Comparison of ENCODE assay signal across 8 cellular contexts in genomic region chr1:66242646-66243547, GRCh38.
DNase-seq lines count a peak whose midpoint lies in the region; ATAC-seq and TF ChIP-seq lines count a peak whose summit lies in the region.

No MANE protein-coding gene starts in this region.

- no peak for TF ChIP-seq EP300 in upper lobe of left lung (IDR thresholded peaks at IDR 0.05)

- peaks cover 6% of the 10 kb centered on the region for H3K79me1 ChIP-seq in trophoblast cell (ENCODE audit: low read length)

- no peak overlapping the region for H2AFZ ChIP-seq in trophoblast cell (ENCODE audit: insufficient read depth, low read length, poor library complexity)

- H4K8ac ChIP-seq in trophoblast cell (ENCODE audit: low read depth, low read length) = no peak overlapping the region

- H3K4me3 Mint-ChIP-seq in activated naive CD4-positive, alpha-beta T cell treated with anti-CD3 and anti-CD28 coated beads for 36 hours = no peak overlapping the region

- H3K4me2 ChIP-seq in trophoblast cell (ENCODE audit: low read length) = no peak overlapping the region

- no peaks in the 10 kb centered on the region for H3K36me3 Mint-ChIP-seq in activated naive CD4-positive, alpha-beta T cell treated with anti-CD3 and anti-CD28 coated beads for 36 hours (ENCODE audit: low read depth)

- H3K4me1 Mint-ChIP-seq in activated naive CD4-positive, alpha-beta T cell treated with anti-CD3 and anti-CD28 coated beads for 36 hours (ENCODE audit: low read depth) = peaks cover 30% of the 10 kb centered on the region

- H3K9ac ChIP-seq in SK-N-MC (ENCODE audit: insufficient read length) = no peak overlapping the region
- no peak overlapping the region for H3K9ac ChIP-seq in trophoblast cell (ENCODE audit: low read length)

- H4K91ac ChIP-seq in trophoblast cell (ENCODE audit: low read depth, low read length) = no peak overlapping the region

- ATAC-seq in HG02588 (IDR thresholded peaks at IDR 0.05; ENCODE audit: unreplicated experiment) (peak; percentile 61), upper lobe of left lung (ENCODE audit: low FRiP score in 2 of 2) (peak; percentile 89 to 94)

- no peak overlapping the region for H3K23ac ChIP-seq in trophoblast cell (ENCODE audit: low read length)

- no peak for TF ChIP-seq POLR2A in upper lobe of left lung (IDR thresholded peaks at IDR 0.05)

- H3K4me1 ChIP-seq in trophoblast cell (ENCODE audit: control insufficient read depth in 1 of 2, insufficient read depth in 2 of 2, low read length in 2 of 2) (peaks cover 3 to 10% of the 10 kb centered on the region in 2 experiments), upper lobe of left lung (no peaks in the 10 kb centered on the region)

- peak; percentile 67 for DNase-seq in NCI-H1092 treated with DMSO at 0.1 percent for 48 hours (lab: John Stamatoyannopoulos, UW)
- DNase-seq in SK-N-MC (ENCODE audit: low read depth, low spot score) = peak; percentile 76
- DNase-seq in activated naive CD4-positive, alpha-beta T cell treated with anti-CD3 and anti-CD28 coated beads for 36 hours = peak; percentile 87
- peak; percentile 95 for DNase-seq in globus pallidus (ENCODE audit: low spot score)
- DNase-seq in trophoblast cell = peak; percentile 83 to 95
- DNase-seq in upper lobe of left lung = peak; percentile 48 to 91

- no peak overlapping the region for H3K4me3 ChIP-seq in SK-N-MC
- H3K4me3 ChIP-seq in trophoblast cell (ENCODE audit: low read depth, low read length) = no peak overlapping the region
- H3K4me3 ChIP-seq in upper lobe of left lung = no peak overlapping the region

- peaks cover 6% of the 10 kb centered on the region for H3K27me3 Mint-ChIP-seq in activated naive CD4-positive, alpha-beta T cell treated with anti-CD3 and anti-CD28 coated beads for 36 hours (ENCODE audit: low read depth)

- no peak overlapping the region for H4K12ac ChIP-seq in trophoblast cell (ENCODE audit: low read depth, low read length)

- H3K36me3 ChIP-seq in SK-N-MC (ENCODE audit: insufficient read depth, low read length) (no peaks in the 10 kb centered on the region), trophoblast cell (ENCODE audit: control insufficient read depth in 1 of 2, insufficient read depth in 2 of 2, low read length in 2 of 2) (no peaks in the 10 kb centered on the region), upper lobe of left lung (no peaks in the 10 kb centered on the region)

- H3K4ac ChIP-seq in trophoblast cell (ENCODE audit: low read depth, low read length) = no peak overlapping the region

- no peak overlapping the region for H2BK12ac ChIP-seq in trophoblast cell (ENCODE audit: low read length)

- H2AK5ac ChIP-seq in trophoblast cell (ENCODE audit: low read length) = no peak overlapping the region

- H3K14ac ChIP-seq in trophoblast cell (ENCODE audit: low read length) = no peak overlapping the region

- H3K27ac Mint-ChIP-seq in activated naive CD4-positive, alpha-beta T cell treated with anti-CD3 and anti-CD28 coated beads for 36 hours = no peak overlapping the region

- H3K27me3 ChIP-seq in trophoblast cell (ENCODE audit: insufficient read depth, low read length) (no peaks in the 10 kb centered on the region), upper lobe of left lung (no peaks in the 10 kb centered on the region)

- no peak overlapping the region for H2BK5ac ChIP-seq in trophoblast cell (ENCODE audit: low read depth, low read length, poor library complexity)

- no peak overlapping the region for H2BK120ac ChIP-seq in trophoblast cell (ENCODE audit: insufficient read depth, low read length, poor library complexity)

- H3K9me3 ChIP-seq in SK-N-MC (ENCODE audit: low read depth, low read length) = no peaks in the 10 kb centered on the region
- H3K9me3 ChIP-seq in trophoblast cell (ENCODE audit: insufficient read depth, low read depth, low read length) = no peaks in the 10 kb centered on the region
- no peaks in the 10 kb centered on the region for H3K9me3 ChIP-seq in upper lobe of left lung

- TF ChIP-seq CTCF in GM12801 (IDR thresholded peaks at IDR 0.05; ENCODE audit: extremely low read depth, insufficient read length) (peak; percentile 80), upper lobe of left lung (IDR thresholded peaks at IDR 0.05) (peak; percentile 85 to 96 (median 95))

- H3K27ac ChIP-seq in SK-N-MC = peak overlapping the region; percentile 52; the same call in 1 of the 2 replicates
- no peak overlapping the region for H3K27ac ChIP-seq in trophoblast cell (ENCODE audit: low read depth, low read length)
- no peak overlapping the region for H3K27ac ChIP-seq in upper lobe of left lung

- H3K79me2 ChIP-seq in trophoblast cell (ENCODE audit: control insufficient read depth, insufficient read depth, low read length, poor library complexity) = no peaks in the 10 kb centered on the region

- intact Hi-C loops in activated naive CD4-positive, alpha-beta T cell treated with anti-CD3 and anti-CD28 coated beads for 36 hours (cut with micrococcal nuclease) = loop anchor here (1.0 to 10.0 kb wide), 17 partner anchors 12 to 1178 kb away; partner anchors contain the start of genes LEPR and LEPROT

- no peaks in the 10 kb centered on the region for H3K9me3 Mint-ChIP-seq in activated naive CD4-positive, alpha-beta T cell treated with anti-CD3 and anti-CD28 coated beads for 36 hours

- H3K18ac ChIP-seq in trophoblast cell (ENCODE audit: low read length) = no peak overlapping the region

- CTCF ChIA-PET in activated naive CD4-positive, alpha-beta T cell treated with anti-CD3 and anti-CD28 coated beads for 36 hours (lab: Charles Lee) = interaction anchor here (0.5 to 21.6 kb wide), 82 partner anchors 8 to 1006 kb away, joined by 3 to 474 read pairs (median 4); no protein-coding TSS in a partner anchor

- no CpG with 5 or more reads among the region's 6 CpGs for WGBS in trophoblast cell (ENCODE audit: extremely low coverage, insufficient coverage, insufficient read length)
- 42 to 43% methylated on average over 6 of the region's 6 CpGs for WGBS in upper lobe of left lung, 2 donors
